ENCODE assay signal across 11 cellular contexts in the genomic region with DNA sequence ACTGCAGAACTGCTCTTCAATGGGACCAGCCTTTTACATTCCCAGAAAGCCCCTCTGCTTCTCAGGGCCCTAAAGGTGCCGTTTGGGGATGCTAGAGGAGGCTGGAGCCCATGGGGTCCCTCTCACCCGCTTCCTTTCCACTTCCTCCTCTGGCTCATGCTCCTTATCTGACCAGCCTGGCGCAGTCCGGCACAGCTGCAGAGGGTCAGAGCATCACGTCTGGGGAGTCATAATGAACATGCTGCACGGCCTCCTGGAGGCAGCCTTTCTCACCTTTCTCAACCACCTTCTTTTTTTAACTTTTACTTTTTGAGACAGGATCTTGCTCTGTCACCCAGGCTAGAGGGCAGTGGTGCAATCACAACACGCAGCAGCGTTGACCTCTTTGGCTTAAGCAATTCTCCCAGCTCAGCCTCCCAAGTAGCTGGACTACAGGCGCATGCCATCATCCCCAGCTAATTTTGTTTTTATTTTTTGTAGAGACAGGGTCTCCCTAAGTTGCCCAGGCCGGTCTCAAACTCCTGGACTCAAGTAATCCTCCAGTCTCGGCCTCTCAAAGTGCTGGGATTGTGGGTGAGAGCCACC. TPM values are rescaled to one million over a fixed set of nuclear protein-coding genes. Genes with fewer than 3 reads are reported as not detected.
DNase-seq lines count a peak whose midpoint lies in the region; ATAC-seq and TF ChIP-seq lines count a peak whose summit lies in the region.
"Had no signal": no experiment of that assay in that cellular context is flagged by ENCODE, and none has a peak within 500 bp of the region (broad histone marks: within the 10 kb centered on the region; RNA-seq: fewer than 3 reads in every experiment).

No MANE protein-coding gene starts in this region.

- H2AFZ ChIP-seq in OCI-LY7 (ENCODE audit: low read length), result peak overlapping the region; percentile 24; the same call in 1 of the 2 replicates

- peak overlapping the region; percentile 39 to 69 for H3K4me3 Mint-ChIP-seq in effector memory CD8-positive, alpha-beta T cell
- H3K4me3 Mint-ChIP-seq: nephron had no signal

- no peaks in the 10 kb centered on the region for H3K27me3 Mint-ChIP-seq in effector memory CD8-positive, alpha-beta T cell

- intact Hi-C loops in Right ventricle myocardium superior (cut with DNase I) (no loop called here), OCI-LY7 (cut with micrococcal nuclease; ENCODE audit: unreplicated experiment) (no loop called here)

- H3K4me3 ChIP-seq in right atrium auricular region, result no peak overlapping the region
- no peak overlapping the region for H3K4me3 ChIP-seq in OCI-LY7 (ENCODE audit: low read depth, low read length, poor library complexity, severe bottlenecking)
- no peak overlapping the region for H3K4me3 ChIP-seq in thymus (ENCODE audit: low read length)
- H3K4me3 ChIP-seq: HAP-1 had no signal

- peak; percentile 22 for DNase-seq in Right ventricle myocardium superior
- no peak for DNase-seq in right atrium auricular region (ENCODE audit: low spot score)
- DNase-seq in OCI-LY7 (ENCODE audit: low spot score), result peak; percentile 17
- no peak for DNase-seq in effector memory CD8-positive, alpha-beta T cell
- DNase-seq in GM03348 (ENCODE audit: low spot score), result no peak
- DNase-seq in NCI-H526 treated with DMSO at 0.1 percent for 48 hours (lab: John Stamatoyannopoulos, UW), result no peak
- DNase-seq in substantia nigra (lab: John Stamatoyannopoulos, UW), result no peak
- DNase-seq: AML-193 had no signal

- CTCF ChIA-PET in OCI-LY7 (lab: Charles Lee; ENCODE audit: unreplicated experiment), result interaction anchor here (1.1 kb wide), 1 partner anchor 60 kb away, joined by 3 read pairs; no protein-coding TSS in a partner anchor

- no peaks in the 10 kb centered on the region for H4K20me1 ChIP-seq in OCI-LY7 (ENCODE audit: insufficient read depth, low read length)

- no peaks in the 10 kb centered on the region for H3K79me2 ChIP-seq in OCI-LY7 (ENCODE audit: insufficient read depth, low read depth, low read length)

- 79% methylated on average over 11 of the region's 11 CpGs for WGBS in thymus

- H3K9me3 ChIP-seq in right atrium auricular region (no peaks in the 10 kb centered on the region), OCI-LY7 (ENCODE audit: low read length) (no peaks in the 10 kb centered on the region), thymus (ENCODE audit: control insufficient read depth) (no peaks in the 10 kb centered on the region)
- H3K9me3 ChIP-seq: HAP-1 had no signal

- H3K4me1 Mint-ChIP-seq in effector memory CD8-positive, alpha-beta T cell (ENCODE audit: low read depth in 2 of 2), result peaks cover 28 to 41% of the 10 kb centered on the region in 2 donors

- H3K27ac Mint-ChIP-seq in effector memory CD8-positive, alpha-beta T cell, result peak overlapping the region; percentile 89 to 93

- H3K36me3 Mint-ChIP-seq in effector memory CD8-positive, alpha-beta T cell (ENCODE audit: insufficient read depth), result peaks cover 13% of the 10 kb centered on the region

- H3K27me3 ChIP-seq in right atrium auricular region (no peaks in the 10 kb centered on the region), thymus (ENCODE audit: control insufficient read depth, insufficient read depth) (no peaks in the 10 kb centered on the region)

- H3K27ac ChIP-seq in right atrium auricular region (no peak overlapping the region), OCI-LY7 (ENCODE audit: low read depth, low read length, poor library complexity, severe bottlenecking) (no peak overlapping the region), thymus (ENCODE audit: low read depth) (peak overlapping the region; percentile 87), substantia nigra (ENCODE audit: low read depth, low read length, poor library complexity, severe bottlenecking) (no peak overlapping the region)

- no peak for ATAC-seq in Right ventricle myocardium superior (ENCODE audit: poor library complexity)
- ATAC-seq in effector memory CD8-positive, alpha-beta T cell (replicated peaks), result no peak

- H3K9me2 ChIP-seq in OCI-LY7 (ENCODE audit: insufficient read depth, low read length), result no peaks in the 10 kb centered on the region

- no TSS peak for BruUV-seq in OCI-LY7 (replicated peaks; lab: Mats Ljungman, UMichigan)

- no peak for TF ChIP-seq CTCF in right atrium auricular region (IDR thresholded peaks at IDR 0.05)
- TF ChIP-seq CTCF in OCI-LY7 (conservative IDR thresholded peaks at IDR 0.05; ENCODE audit: low read length), result 0 out of 2 replicates have a peak, but pooled peaks have one; percentile 24

- H3K36me3 ChIP-seq in right atrium auricular region, result no peaks in the 10 kb centered on the region
- no peaks in the 10 kb centered on the region for H3K36me3 ChIP-seq in OCI-LY7 (ENCODE audit: insufficient read depth, low read length)
- H3K36me3 ChIP-seq in thymus (ENCODE audit: control insufficient read depth, insufficient read depth), result no peaks in the 10 kb centered on the region
- H3K36me3 ChIP-seq: HAP-1 had no signal

- H3K4me2 ChIP-seq in OCI-LY7 (ENCODE audit: low read length), result no peak overlapping the region

- H3K4me1 ChIP-seq in right atrium auricular region, result peaks cover 0 to 16% of the 10 kb centered on the region in 2 donors
- peaks cover 22% of the 10 kb centered on the region for H3K4me1 ChIP-seq in OCI-LY7 (ENCODE audit: insufficient read depth, low read length, poor library complexity, severe bottlenecking)
- peaks cover 76% of the 10 kb centered on the region for H3K4me1 ChIP-seq in thymus (ENCODE audit: control insufficient read depth, insufficient read depth, low read length)

- POLR2A ChIA-PET in OCI-LY7 (lab: Charles Lee), result interaction anchor here (0.6 to 1.4 kb wide), 2 partner anchors 13 to 600 kb away, joined by 3 to 5 read pairs; no protein-coding TSS in a partner anchor

- H3K9me3 Mint-ChIP-seq in effector memory CD8-positive, alpha-beta T cell, result no peaks in the 10 kb centered on the region
- H3K9me3 Mint-ChIP-seq: nephron had no signal

RNA-seq across cellular contexts. Expression of a gene that starts 15.1 kb away (rescaled TPM):
- 2.2 TPM for total RNA-seq in Right ventricle myocardium superior
- total RNA-seq in right atrium auricular region, result 1 to 10 TPM; 1.3 to 1.7 TPM
- total RNA-seq in OCI-LY7 (2014; rRNA removed; shearing (Covaris generic)), result 0.39 and 1.1 TPM in 2 replicates
- total RNA-seq in OCI-LY7 (2022), result 0.97 and 1.9 TPM in 2 replicates
- polyA plus RNA-seq in thymus, result 247 TPM

Comparison
In these comparisons a context has a peak if more than half of its experiments do, and no peak if none do; other contexts are left out.
1. DNase-seq: peak in Right ventricle myocardium superior (single experiment) and OCI-LY7 (single experiment); none in right atrium auricular region (single experiment), effector memory CD8-positive, alpha-beta T cell (0 of 3), GM03348 (single experiment), NCI-H526 treated with DMSO at 0.1 percent for 48 hours (single experiment) and substantia nigra (0 of 49).